In the genomic region with DNA sequence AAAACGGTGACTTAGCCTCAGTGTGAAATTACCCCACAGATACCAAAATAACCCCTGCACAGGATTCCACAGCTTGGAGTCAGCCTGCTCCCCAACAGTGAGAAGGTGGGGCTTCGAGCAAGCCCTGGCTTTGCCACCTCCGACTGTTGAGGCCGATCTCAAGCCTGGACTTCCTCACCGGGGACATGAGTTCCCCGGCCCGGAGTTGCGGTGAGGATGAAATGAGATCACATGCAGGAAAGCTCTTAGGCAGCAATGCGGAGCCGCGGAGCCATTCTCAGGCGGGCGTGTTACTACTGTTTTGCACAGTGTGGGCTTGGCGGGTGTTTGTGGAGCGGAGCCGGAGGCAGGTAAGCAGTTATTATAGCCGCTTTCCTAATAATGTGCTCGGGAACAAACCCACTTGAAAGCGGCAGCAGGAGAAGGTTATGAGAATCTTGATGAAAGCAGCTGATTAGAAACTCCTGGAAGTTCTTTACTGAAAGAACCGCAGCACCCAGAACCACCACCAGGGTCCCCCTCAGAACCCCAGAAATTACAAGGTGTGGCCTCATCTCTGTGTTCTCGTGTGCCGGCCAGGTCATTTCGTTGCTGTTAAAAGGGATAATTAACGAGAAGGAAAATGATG, we compare ENCODE assay signal across 10 cellular contexts. TPM values are rescaled to one million over a fixed set of nuclear protein-coding genes. Genes with fewer than 3 reads are reported as not detected.
DNase-seq lines count a peak whose midpoint lies in the region; TF ChIP-seq lines count a peak whose summit lies in the region.
"Had no signal": no experiment of that assay in that cellular context is flagged by ENCODE, and none has a peak within 500 bp of the region (broad histone marks: within the 10 kb centered on the region; RNA-seq: fewer than 3 reads in every experiment).

No MANE protein-coding gene starts in this region.

- peaks cover 25% of the 10 kb centered on the region for H3K4me1 Mint-ChIP-seq in T-helper 2 cell treated with Interferon-gamma antibody and Interleukin-4, amounts not matched to agents 5 μg/mL and 100 μg/mL, for 36 hours (ENCODE audit: low read depth)
- H3K4me1 Mint-ChIP-seq in progenitor cell of endocrine pancreas (ENCODE audit: low read depth), result peaks cover 11% of the 10 kb centered on the region
- H3K4me1 Mint-ChIP-seq in immature natural killer cell, result peaks cover 20% of the 10 kb centered on the region in 2 donors

- H3K36me3 Mint-ChIP-seq in T-helper 2 cell treated with Interferon-gamma antibody and Interleukin-4, amounts not matched to agents 5 μg/mL and 100 μg/mL, for 36 hours (ENCODE audit: low read depth), result peaks cover 3% of the 10 kb centered on the region
- no peaks in the 10 kb centered on the region for H3K36me3 Mint-ChIP-seq in progenitor cell of endocrine pancreas (ENCODE audit: insufficient read depth)
- no peaks in the 10 kb centered on the region for H3K36me3 Mint-ChIP-seq in immature natural killer cell
- H3K36me3 Mint-ChIP-seq: activated naive CD8-positive, alpha-beta T cell treated with anti-CD3 and anti-CD28 coated beads, Interleukin-2, amount 10 ng/mL, durations not matched to agents 7 days and 5 days had no signal

- peak; percentile 46 for TF ChIP-seq CTCF in progenitor cell of endocrine pancreas (IDR thresholded peaks at IDR 0.05; ENCODE audit: unreplicated experiment)

- H3K9me3 Mint-ChIP-seq in T-helper 2 cell treated with Interferon-gamma antibody and Interleukin-4, amounts not matched to agents 5 μg/mL and 100 μg/mL, for 36 hours, result no peaks in the 10 kb centered on the region
- H3K9me3 Mint-ChIP-seq in progenitor cell of endocrine pancreas (ENCODE audit: low read depth) (no peaks in the 10 kb centered on the region), immature natural killer cell (no peaks in the 10 kb centered on the region)
- H3K9me3 Mint-ChIP-seq: activated naive CD8-positive, alpha-beta T cell treated with anti-CD3 and anti-CD28 coated beads, Interleukin-2, amount 10 ng/mL, durations not matched to agents 7 days and 5 days had no signal

- peak overlapping the region; percentile 26 for H3K27ac Mint-ChIP-seq in T-helper 2 cell treated with Interferon-gamma antibody and Interleukin-4, amounts not matched to agents 5 μg/mL and 100 μg/mL, for 36 hours
- H3K27ac Mint-ChIP-seq in progenitor cell of endocrine pancreas, result peak overlapping the region; percentile 80
- H3K27ac Mint-ChIP-seq in immature natural killer cell, result no peak overlapping the region
- H3K27ac Mint-ChIP-seq: activated naive CD8-positive, alpha-beta T cell treated with anti-CD3 and anti-CD28 coated beads, Interleukin-2, amount 10 ng/mL, durations not matched to agents 7 days and 5 days had no signal

- DNase-seq in T-helper 2 cell treated with Interferon-gamma antibody and Interleukin-4, amounts not matched to agents 5 μg/mL and 100 μg/mL, for 36 hours (ENCODE audit: low spot score), result no peak
- DNase-seq in T-helper 2 cell, result no peak
- DNase-seq in MV-4-11 (lab: John Stamatoyannopoulos, UW), result peak; percentile 33
- peak; percentile 48 for DNase-seq in dermis blood vessel endothelial cell
- DNase-seq in progenitor cell of endocrine pancreas (ENCODE audit: low spot score, unreplicated experiment), result no peak
- DNase-seq in immature natural killer cell, result no peak
- no peak for DNase-seq in epidermal melanocyte (ENCODE audit: insufficient read length, low spot score)
- DNase-seq in cortex of kidney (lab: John Stamatoyannopoulos, UW), result no peak
- DNase-seq: activated naive CD8-positive, alpha-beta T cell treated with anti-CD3 and anti-CD28 coated beads, Interleukin-2, amount 10 ng/mL, durations not matched to agents 7 days and 5 days had no signal

- H3K27me3 Mint-ChIP-seq in T-helper 2 cell treated with Interferon-gamma antibody and Interleukin-4, amounts not matched to agents 5 μg/mL and 100 μg/mL, for 36 hours (ENCODE audit: low read depth), result peaks cover 21% of the 10 kb centered on the region
- H3K27me3 Mint-ChIP-seq in progenitor cell of endocrine pancreas (peaks cover 26% of the 10 kb centered on the region), immature natural killer cell (ENCODE audit: low read depth in 3 of 3) (peaks cover 3 to 6% (median 6%) of the 10 kb centered on the region in 3 donors)
- H3K27me3 Mint-ChIP-seq: CD4-positive, alpha-beta memory T cell had no signal

- H3K4me3 Mint-ChIP-seq in T-helper 2 cell treated with Interferon-gamma antibody and Interleukin-4, amounts not matched to agents 5 μg/mL and 100 μg/mL, for 36 hours, result no peak overlapping the region
- H3K4me3 Mint-ChIP-seq in progenitor cell of endocrine pancreas (ENCODE audit: low read depth) (no peak overlapping the region), immature natural killer cell (no peak overlapping the region)
- H3K4me3 Mint-ChIP-seq: activated naive CD8-positive, alpha-beta T cell treated with anti-CD3 and anti-CD28 coated beads, Interleukin-2, amount 10 ng/mL, durations not matched to agents 7 days and 5 days had no signal

RNA-seq across cellular contexts. Expression of a gene that starts 3.9 kb away (rescaled TPM):
- total RNA-seq in dermis blood vessel endothelial cell, result 72.0 and 110 TPM in 2 replicates
- total RNA-seq in progenitor cell of endocrine pancreas, result 128 and 130 TPM in 2 replicates
- polyA plus RNA-seq in immature natural killer cell, result 10 to 100 TPM in 2 of 3 donors, 1 to 10 TPM in 1; 7.4 to 35.7 (median 11.0) TPM

Comparison
In these comparisons a context has a peak if more than half of its experiments do, and no peak if none do; other contexts are left out.
1. DNase-seq: peak in MV-4-11 (single experiment) and dermis blood vessel endothelial cell (single experiment); none in T-helper 2 cell treated with Interferon-gamma antibody and Interleukin-4, amounts not matched to agents 5 μg/mL and 100 μg/mL, for 36 hours (single experiment), T-helper 2 cell (0 of 5), progenitor cell of endocrine pancreas (single experiment), immature natural killer cell (0 of 3), epidermal melanocyte (single experiment) and cortex of kidney (single experiment).
2. H3K27ac Mint-ChIP-seq: peak in T-helper 2 cell treated with Interferon-gamma antibody and Interleukin-4, amounts not matched to agents 5 μg/mL and 100 μg/mL, for 36 hours (single experiment) and progenitor cell of endocrine pancreas (single experiment); none in immature natural killer cell (0 of 6).